Comparison of ENCODE assay signal across 7 cellular contexts in genomic region chr16:56582911-56583310, GRCh38. TPM values are rescaled to one million over a fixed set of nuclear protein-coding genes. Genes with fewer than 3 reads are reported as not detected.
"Had no signal": no experiment of that assay in that cellular context is flagged by ENCODE, and none has a peak within 500 bp of the region (broad histone marks: within the 10 kb centered on the region; RNA-seq: fewer than 3 reads in every experiment).

No MANE protein-coding gene starts in this region.

RNA-seq across cellular contexts. Expression of gene MT3, which starts 6.4 kb away (rescaled TPM):
- total RNA-seq: M059J, OCI-LY7, PC-9, RPMI7951, SJCRH30, SK-MEL-5 had no signal

RNA-seq across cellular contexts. Expression of gene MT4, which starts 18.0 kb away (rescaled TPM):
- total RNA-seq: M059J, OCI-LY7, PC-9, Right ventricle myocardium inferior, RPMI7951, SJCRH30, SK-MEL-5 had no signal

RNA-seq across cellular contexts. Expression of gene MT1E, which starts 42.7 kb away (rescaled TPM):
- total RNA-seq: OCI-LY7, SJCRH30, SK-MEL-5 had no signal

RNA-seq across cellular contexts. Expression of gene MT1M, which starts 49.5 kb away (rescaled TPM):
- total RNA-seq: OCI-LY7, PC-9, SJCRH30, SK-MEL-5 had no signal
